Comparison of ENCODE assay signal across 13 cellular contexts in the genomic region with DNA sequence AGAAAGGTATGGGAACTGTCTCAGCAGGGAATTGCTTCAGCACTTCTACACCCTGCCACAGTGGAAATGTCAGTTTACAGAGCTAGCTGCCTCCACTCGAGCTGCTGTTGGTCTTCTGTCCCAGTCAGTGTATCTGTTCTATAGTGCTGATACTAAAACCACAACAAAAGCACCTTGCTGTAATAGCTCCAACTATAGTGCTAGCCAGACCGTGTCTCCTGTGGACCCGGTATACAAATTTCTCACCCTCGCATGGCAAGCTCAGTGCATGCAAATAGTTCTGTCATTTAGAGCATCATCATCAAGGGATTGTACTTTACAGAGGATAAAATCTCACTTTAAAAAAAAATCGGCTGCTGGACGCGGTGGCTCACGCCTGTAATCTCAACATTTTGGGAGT.
DNase-seq lines count a peak whose midpoint lies in the region; ATAC-seq lines count a peak whose summit lies in the region.
"Had no signal": no experiment of that assay in that cellular context is flagged by ENCODE, and none has a peak within 500 bp of the region (broad histone marks: within the 10 kb centered on the region; RNA-seq: fewer than 3 reads in every experiment).

No MANE protein-coding gene starts in this region.

- H3K27ac Mint-ChIP-seq in stimulated activated naive CD8-positive, alpha-beta T cell treated with anti-CD3 and anti-CD28 coated beads, Interleukin-15, amount 100 ng/mL, for 72 hours: no peak overlapping the region

- DNase-seq in germinal center (ENCODE audit: low spot score) (peak; percentile 80), kidney tubule cell (ENCODE audit: low spot score) (no peak), GDM1 (lab: John Stamatoyannopoulos, UW) (no peak)
- DNase-seq in stimulated activated naive CD8-positive, alpha-beta T cell treated with anti-CD3 and anti-CD28 coated beads, Interleukin-15, amount 100 ng/mL, for 72 hours: no peak
- DNase-seq in stimulated activated CD4-positive, alpha-beta T cell treated with anti-CD3 and anti-CD28 coated beads, Interleukin-4, amount 100 ng/mL, for 4 hours: no peak
- DNase-seq: activated T-cell treated with anti-CD3 and anti-CD28 coated beads, Interleukin-2, amount 50 U/mL, for 1 hour; cerebellar nuclear complex; mesenchymal stem cell; NCI-H1092 treated with DMSO at 0.1 percent for 48 hours; NK-92 treated with Interleukin-12 subunit alpha and Interleukin-12 subunit beta, amount 100 ng/mL, for 24 hours had no signal

- no peaks in the 10 kb centered on the region for H3K4me1 Mint-ChIP-seq in stimulated activated naive CD8-positive, alpha-beta T cell treated with anti-CD3 and anti-CD28 coated beads, Interleukin-15, amount 100 ng/mL, for 72 hours

- H3K27me3 Mint-ChIP-seq in stimulated activated naive CD8-positive, alpha-beta T cell treated with anti-CD3 and anti-CD28 coated beads, Interleukin-15, amount 100 ng/mL, for 72 hours: no peaks in the 10 kb centered on the region

- no peaks in the 10 kb centered on the region for H3K9me3 Mint-ChIP-seq in stimulated activated naive CD8-positive, alpha-beta T cell treated with anti-CD3 and anti-CD28 coated beads, Interleukin-15, amount 100 ng/mL, for 72 hours

- ATAC-seq in GM18870 (IDR thresholded peaks at IDR 0.05; ENCODE audit: unreplicated experiment) (peak; percentile 97), GM21619 (IDR thresholded peaks at IDR 0.05; ENCODE audit: unreplicated experiment) (peak; percentile 100), HG03139 (IDR thresholded peaks at IDR 0.05; ENCODE audit: unreplicated experiment) (peak; percentile 99)
- ATAC-seq in stimulated activated naive CD8-positive, alpha-beta T cell treated with anti-CD3 and anti-CD28 coated beads, Interleukin-15, amount 100 ng/mL, for 72 hours: no peak

- H3K4me3 Mint-ChIP-seq in stimulated activated naive CD8-positive, alpha-beta T cell treated with anti-CD3 and anti-CD28 coated beads, Interleukin-15, amount 100 ng/mL, for 72 hours: no peak overlapping the region
